ENCODE assay signal across 10 cellular contexts in the genomic region with DNA sequence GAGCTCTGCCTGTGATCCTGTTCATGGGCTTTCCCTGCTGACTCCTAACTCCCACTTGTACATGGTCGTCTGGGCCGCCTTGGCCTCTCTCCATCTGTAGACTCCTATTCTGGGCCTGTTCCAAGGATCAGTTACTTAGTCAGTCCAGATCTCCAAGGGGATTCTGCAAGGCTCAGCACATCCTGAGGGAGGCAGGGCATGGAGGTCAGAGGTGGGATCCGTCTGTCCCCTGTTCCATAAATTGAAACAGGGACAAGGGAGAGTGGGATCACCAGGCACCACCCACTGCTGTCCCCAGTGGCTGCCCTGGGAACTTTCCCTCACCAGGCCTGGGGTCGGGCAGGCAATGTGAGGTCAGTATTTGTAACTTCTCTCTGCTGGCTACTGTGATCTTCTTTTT. TPM values are rescaled to one million over a fixed set of nuclear protein-coding genes. Genes with fewer than 3 reads are reported as not detected.
DNase-seq lines count a peak whose midpoint lies in the region; ATAC-seq, FAIRE-seq and TF ChIP-seq lines count a peak whose summit lies in the region.
"Had no signal": no experiment of that assay in that cellular context is flagged by ENCODE, and none has a peak within 500 bp of the region (broad histone marks: within the 10 kb centered on the region; RNA-seq: fewer than 3 reads in every experiment).

No MANE protein-coding gene starts in this region.

- intact Hi-C loops in K562 (cut with micrococcal nuclease) (loop anchor here (5.0 kb wide), 1 partner anchor 44 kb away; the partner anchor contains the start of genes KCTD10 and UBE3B), HepG2 (cut with micrococcal nuclease; ENCODE audit: unreplicated experiment) (loop anchor here (2.0 kb wide), 1 partner anchor 43 kb away; the partner anchor contains the start of genes KCTD10 and UBE3B)

- H3K9ac ChIP-seq in K562 (ENCODE audit: insufficient read depth in 1 of 2, low read depth in 2 of 2, low read length in 2 of 2): no peak overlapping the region
- no peak overlapping the region for H3K9ac ChIP-seq in HepG2 (ENCODE audit: insufficient read depth, low read depth, low read length)

- peak; percentile 68 to 88; a peak in 3 of 6 replicates for ATAC-seq in A549
- peak; percentile 85 for ATAC-seq in K562
- peak; percentile 92 for ATAC-seq in HepG2
- no peak for ATAC-seq in stimulated activated naive CD8-positive, alpha-beta T cell treated with anti-CD3 and anti-CD28 coated beads, Interleukin-15, Interleukin-2, amounts not matched to agents 100 U/mL and 50 U/mL, for 24 hours

- H4K20me1 ChIP-seq in K562 (replicated peaks; ENCODE audit: control insufficient read depth, insufficient read depth, low read length): no peaks in the 10 kb centered on the region
- no peaks in the 10 kb centered on the region for H4K20me1 ChIP-seq in HepG2 (ENCODE audit: insufficient read depth, low read length)

- no peak overlapping the region for H3K27ac ChIP-seq in A549
- H3K27ac ChIP-seq in K562 (ENCODE audit: extremely low read depth, low read depth, low read length): no peak overlapping the region
- no peak overlapping the region for H3K27ac ChIP-seq in HepG2 (ENCODE audit: extremely low read length, insufficient read depth, low read length)

- H3K9me3 ChIP-seq in A549 (no peaks in the 10 kb centered on the region), K562 (replicated peaks; ENCODE audit: control insufficient read depth, insufficient read depth, low read depth, low read length) (no peaks in the 10 kb centered on the region), HepG2 (ENCODE audit: low read length) (no peaks in the 10 kb centered on the region)

- H3K36me3 ChIP-seq in K562 (ENCODE audit: control insufficient read depth, insufficient read depth, low read length) (no peaks in the 10 kb centered on the region), HepG2 (replicated peaks in 1 of 2; ENCODE audit: control insufficient read depth in 1 of 2, insufficient read depth in 2 of 2, low read length in 2 of 2) (no peaks in the 10 kb centered on the region)

- 61% methylated on average over 4 of the region's 4 CpGs for WGBS in A549 (ENCODE audit: missing lambda C conversion rate)
- 32% methylated on average over 4 of the region's 4 CpGs for WGBS in K562 (ENCODE audit: insufficient coverage, low coverage, missing lambda C conversion rate)
- WGBS in HepG2 (ENCODE audit: low lambda C conversion rate): 48% methylated on average over 4 of the region's 4 CpGs

- FAIRE-seq in A549 (lab: Jason Lieb, UNC) (no peak), K562 (lab: Jason Lieb, UNC) (no peak), HepG2 (lab: Jason Lieb, UNC) (no peak)
- FAIRE-seq: endometrium had no signal

- TF ChIP-seq CTCF in A549 (IDR thresholded peaks at IDR 0.05) (no peak), GM12875 (IDR thresholded peaks at IDR 0.05; ENCODE audit: borderline replicate concordance, insufficient read depth, low read depth, low read length) (peak; percentile 51; the same call in 1 of the 2 replicates), K562 (IDR thresholded peaks at IDR 0.05 in 2 of 3, conservative IDR thresholded peaks at IDR 0.05 in 1 of 3; ENCODE audit: insufficient read depth in 2 of 3, low read depth in 1 of 3, low read length in 3 of 3) (peak; percentile 42 to 59 (median 53)), HepG2 (CRISPR knock-in tag; IDR thresholded peaks at IDR 0.05) (peak; percentile 27; the same call in 1 of the 2 replicates)

- no peaks in the 10 kb centered on the region for H3K9me1 ChIP-seq in K562 (ENCODE audit: control insufficient read depth, insufficient read depth, low read length)

- BruUV-seq in K562 (replicated peaks; lab: Mats Ljungman, UMichigan) (no TSS peak), HepG2 (replicated peaks; lab: Mats Ljungman, UMichigan) (no TSS peak)

- 0 out of 3 replicates have a peak, but pooled peaks cover 3% of the 10 kb centered on the region for H3K4me1 ChIP-seq in A549
- H3K4me1 ChIP-seq in K562 (replicated peaks in 1 of 2; ENCODE audit: control insufficient read depth in 2 of 2, insufficient read depth in 2 of 2, low read length in 2 of 2): no peaks in the 10 kb centered on the region; a peak in 2 of 5 replicates
- peaks cover 22% of the 10 kb centered on the region for H3K4me1 ChIP-seq in HepG2 (ENCODE audit: insufficient read depth, low read length)

- POLR2A ChIA-PET in A549 (lab: Yijun Ruan, JAX): no interaction called here
- POLR2A ChIA-PET in K562 (lab: Yijun Ruan, JAX): interaction anchor here (1.3 kb wide), 1 partner anchor 40 kb away, joined by 3 read pairs; no protein-coding TSS in a partner anchor
- POLR2A ChIA-PET in HepG2 (lab: Yijun Ruan, JAX): no interaction called here

- TF ChIP-seq RAD21 in A549 (conservative IDR thresholded peaks at IDR 0.05 in 1 of 2, IDR thresholded peaks at IDR 0.05 in 1 of 2) (no peak), K562 (CRISPR knock-in tag; conservative IDR thresholded peaks at IDR 0.05 in 1 of 2, IDR thresholded peaks at IDR 0.05 in 1 of 2) (no peak), HepG2 (CRISPR knock-in tag; IDR thresholded peaks at IDR 0.05) (no peak)

- TF ChIP-seq EP300 in A549 (IDR thresholded peaks at IDR 0.05) (no peak), K562 (IDR thresholded peaks at IDR 0.05; ENCODE audit: low read length) (no peak), HepG2 (IDR thresholded peaks at IDR 0.05; ENCODE audit: low read depth in 2 of 2, low read length in 2 of 2) (no peak), HepG2 (CRISPR knock-in tag; IDR thresholded peaks at IDR 0.05; ENCODE audit: borderline replicate concordance) (no peak)

- in situ Hi-C loops in K562 (cut with MboI) (loop anchor here (5.0 kb wide), 1 partner anchor 339 kb away; no protein-coding TSS in a partner anchor), HepG2 (cut with HindIII; ENCODE audit: extremely low pct_ligation_motif_present, low pct_unique_long_range_greater_than_20kb) (no loop called here)

- TF ChIP-seq POLR2A in A549 (IDR thresholded peaks at IDR 0.05; ENCODE audit: low read length): no peak
- TF ChIP-seq POLR2A in K562 (conservative IDR thresholded peaks at IDR 0.05): no peak
- no peak for TF ChIP-seq POLR2A in HepG2 (IDR thresholded peaks at IDR 0.05; ENCODE audit: insufficient read depth in 1 of 2, low read depth in 2 of 2, low read length in 2 of 2)

- H2AFZ ChIP-seq in K562 (ENCODE audit: low read depth, low read length) (no peak overlapping the region), HepG2 (ENCODE audit: low read length) (no peak overlapping the region)

- no peak overlapping the region for H3K4me2 ChIP-seq in A549
- H3K4me2 ChIP-seq in K562 (ENCODE audit: insufficient read depth, low read length): no peak overlapping the region
- H3K4me2 ChIP-seq in HepG2 (ENCODE audit: low read depth, low read length): no peak overlapping the region; the same call in 1 of the 2 replicates

- H3K27me3 ChIP-seq in K562 (ENCODE audit: control insufficient read depth in 2 of 2, insufficient read depth in 2 of 2, low read length in 2 of 2) (peaks cover 17 to 40% of the 10 kb centered on the region in 2 experiments; a peak in 4 of 5 replicates), HepG2 (ENCODE audit: control insufficient read depth in 1 of 2, insufficient read depth in 2 of 2, low read length in 2 of 2) (peaks cover 0 to 4% of the 10 kb centered on the region in 2 experiments; a peak in 1 of 5 replicates)

- H3K79me2 ChIP-seq in K562 (ENCODE audit: control insufficient read depth, insufficient read depth, low read length): no peaks in the 10 kb centered on the region
- H3K79me2 ChIP-seq in HepG2 (ENCODE audit: insufficient read depth, low read length): no peaks in the 10 kb centered on the region

- H3K4me3 ChIP-seq in A549 (no peak overlapping the region), GM12875 (ENCODE audit: low read depth, low read length) (no peak overlapping the region), K562 (no peak overlapping the region), HepG2 (replicated peaks in 1 of 3; ENCODE audit: insufficient read depth in 1 of 3, low read depth in 2 of 3, low read length in 3 of 3) (no peak overlapping the region)

- CTCF ChIA-PET in A549 (lab: Yijun Ruan, JAX): interaction anchor here (0.7 to 3.1 kb wide), 28 partner anchors 8 to 342 kb away, joined by 3 to 24 read pairs (median 4); no protein-coding TSS in a partner anchor
- CTCF ChIA-PET in K562 (lab: Yijun Ruan, JAX; ENCODE audit: low intra/inter-chr PET ratio): no interaction called here
- CTCF ChIA-PET in HepG2 (lab: Yijun Ruan, JAX; ENCODE audit: low intra/inter-chr PET ratio, low total read pairs): no interaction called here

- DNase-seq in A549 (ENCODE audit: low read depth in 1 of 2, low spot score in 1 of 2) (peak in 1 of 2 experiments; percentile 43), K562 (ENCODE audit: extremely low read depth in 1 of 4, low spot score in 3 of 4) (peak; percentile 18 to 65 (median 50)), HepG2 (ENCODE audit: low spot score) (no peak), HPDE6-E6E7 (ENCODE audit: extremely low spot score) (no peak), NK-92 (lab: John Stamatoyannopoulos, UW; ENCODE audit: unreplicated experiment) (no peak), occipital lobe (lab: John Stamatoyannopoulos, UW) (no peak)
- DNase-seq in stimulated activated naive CD8-positive, alpha-beta T cell treated with anti-CD3 and anti-CD28 coated beads, Interleukin-15, Interleukin-2, amounts not matched to agents 100 U/mL and 50 U/mL, for 24 hours: no peak
- DNase-seq: activated T-cell treated with anti-CD3 and anti-CD28 coated beads for 4 hours had no signal

RNA-seq across cellular contexts. Expression of gene KCTD10, which starts 43.5 kb away (rescaled TPM):
- polyA plus RNA-seq in A549 (2011; rRNA removed) (50.4 and 52.3 TPM in 2 replicates), A549 (2017; fragmentation: RNase III; extraction: RNeasy Plus Mini Kit Qiagen cat#74134 plus additional on column Dnase treatment) (42.9 to 50.6 TPM (median 43.5 TPM) in 3 replicates), K562 (2011; rRNA removed) (37.5 and 40.7 TPM in 2 replicates), K562 (2014; fragmentation: Illumina TruSeq; extraction: Trizol) (19.2 and 25.9 TPM in 2 replicates), K562 (2014; fragmentation: Nextera tagmentation; extraction: Ambion mirVana) (10 to 100 TPM in 1 of 2 experiments, 1 to 10 TPM in 1; 1.9 to 12.3 TPM), K562 (2014; rRNA removed) (19.1 and 21.8 TPM in 2 replicates), HepG2 (2011; rRNA removed) (25.4 and 30.2 TPM in 2 replicates)
- 42.8 and 54.6 TPM in 2 replicates for polyA plus RNA-seq in A549 (2012; cell fraction: cytosol; rRNA removed)
- 49.1 and 57.4 TPM in 2 replicates for polyA plus RNA-seq in A549 (2012; cell fraction: nucleus; rRNA removed)
- 94.5 and 141 TPM in 2 replicates for polyA minus RNA-seq in A549 (2011; rRNA and poly(A)+ RNA removed)
- 70.7 and 115 TPM in 2 replicates for total RNA-seq in K562 (2011; cell fraction: chromatin; rRNA removed; ENCODE audit: low replicate concordance)
- 74.2 and 80.5 TPM in 2 replicates for total RNA-seq in K562 (2011; cell fraction: nucleolus; rRNA removed)
- 83.2 and 88.9 TPM in 2 replicates for total RNA-seq in K562 (2011; cell fraction: nucleoplasm; rRNA removed)
- total RNA-seq in K562 (2014; rRNA removed) (10.1 and 22.7 TPM in 2 replicates), K562 (2014; rRNA removed; fragmentation: Illumina TruSeq; extraction: Trizol) (13.3 and 16.7 TPM in 2 replicates), K562 (2015; rRNA removed; fragmentation: Illumina TruSeq; extraction: Trizol) (14.9 and 15.7 TPM in 2 replicates), K562 (2021) (20.4 and 24.1 TPM in 2 replicates), HepG2 (2016; rRNA removed; fragmentation: Illumina TruSeq; extraction: Trizol) (6.9 and 12.5 TPM in 2 replicates), occipital lobe (55.2 TPM)
- polyA plus RNA-seq in K562 (2011; cell fraction: cytosol; rRNA removed): 38.5 and 40.1 TPM in 2 replicates
- polyA plus RNA-seq in K562 (2011; cell fraction: nucleus; rRNA removed): 56.0 and 66.5 TPM in 2 replicates
- polyA plus RNA-seq in K562 (2012): 15.0 and 18.6 TPM in 2 replicates
- 63.9 and 66.3 TPM in 2 replicates for polyA minus RNA-seq in K562 (2011; rRNA and poly(A)+ RNA removed)
- polyA minus RNA-seq in K562 (2011; cell fraction: cytosol; rRNA and poly(A)+ RNA removed): 26.6 and 27.7 TPM in 2 replicates
- polyA minus RNA-seq in K562 (2011; cell fraction: nucleus; rRNA and poly(A)+ RNA removed): 54.7 and 75.9 TPM in 2 replicates
- total RNA-seq in HepG2 (2016; cell fraction: cytosol; rRNA removed; fragmentation: Illumina TruSeq; extraction: Trizol; ENCODE audit: low read depth): 2.1 and 3.7 TPM in 2 replicates
- 6.4 and 9.2 TPM in 2 replicates for total RNA-seq in HepG2 (2016; cell fraction: insoluble cytoplasmic fraction; rRNA removed; fragmentation: Illumina TruSeq; extraction: Trizol)
- total RNA-seq in HepG2 (2016; cell fraction: membrane; rRNA removed; fragmentation: Illumina TruSeq; extraction: Trizol): 5.5 and 5.7 TPM in 2 replicates
- 11.5 and 12.2 TPM in 2 replicates for total RNA-seq in HepG2 (2016; cell fraction: nucleus; rRNA removed; fragmentation: Illumina TruSeq; extraction: Trizol)
- polyA plus RNA-seq in HepG2 (2011; cell fraction: cytosol; rRNA removed): 21.1 and 22.0 TPM in 2 replicates
- polyA plus RNA-seq in HepG2 (2011; cell fraction: nucleus; rRNA removed): 28.4 and 32.1 TPM in 2 replicates
- 11.1 TPM in 2 replicates for polyA plus RNA-seq in HepG2 (2012)
- 1.4 and 1.7 TPM in 2 replicates for polyA plus RNA-seq in HepG2 (2016; cell fraction: cytosol; fragmentation: Illumina TruSeq; extraction: Trizol; ENCODE audit: low read depth)
- polyA plus RNA-seq in HepG2 (2016; cell fraction: insoluble cytoplasmic fraction; fragmentation: Illumina TruSeq; extraction: Trizol; ENCODE audit: low read depth): 21.4 and 22.8 TPM in 2 replicates
- polyA plus RNA-seq in HepG2 (2016; cell fraction: membrane; fragmentation: Illumina TruSeq; extraction: Trizol; ENCODE audit: low read depth): 4.0 and 4.6 TPM in 2 replicates
- 18.0 and 18.6 TPM in 2 replicates for polyA plus RNA-seq in HepG2 (2016; cell fraction: nucleus; fragmentation: Illumina TruSeq; extraction: Trizol; ENCODE audit: insufficient read depth, low read depth)
- polyA minus RNA-seq in HepG2 (2011; rRNA and poly(A)+ RNA removed; ENCODE audit: low replicate concordance): 96.2 and 112 TPM in 2 replicates
- polyA minus RNA-seq in HepG2 (2011; cell fraction: cytosol; rRNA and poly(A)+ RNA removed): 15.2 and 22.8 TPM in 2 replicates
- 33.0 and 56.2 TPM in 2 replicates for polyA minus RNA-seq in HepG2 (2011; cell fraction: nucleus; rRNA and poly(A)+ RNA removed)

RNA-seq across cellular contexts. Expression of gene UBE3B, which starts 43.8 kb away (rescaled TPM):
- polyA plus RNA-seq in A549 (2011; rRNA removed): 38.0 and 42.4 TPM in 2 replicates
- 17.5 and 20.6 TPM in 2 replicates for polyA plus RNA-seq in A549 (2012; cell fraction: cytosol; rRNA removed)
- polyA plus RNA-seq in A549 (2012; cell fraction: nucleus; rRNA removed): 36.1 and 38.6 TPM in 2 replicates
- 14.0 to 15.4 TPM (median 14.5 TPM) in 3 replicates for polyA plus RNA-seq in A549 (2017; fragmentation: RNase III; extraction: RNeasy Plus Mini Kit Qiagen cat#74134 plus additional on column Dnase treatment)
- polyA minus RNA-seq in A549 (2011; rRNA and poly(A)+ RNA removed): 65.6 and 73.8 TPM in 2 replicates
- total RNA-seq in K562 (2011; cell fraction: chromatin; rRNA removed; ENCODE audit: low replicate concordance): 126 and 128 TPM in 2 replicates
- 54.6 and 61.0 TPM in 2 replicates for total RNA-seq in K562 (2011; cell fraction: nucleolus; rRNA removed)
- total RNA-seq in K562 (2011; cell fraction: nucleoplasm; rRNA removed): 70.8 and 93.3 TPM in 2 replicates
- 16.2 and 19.8 TPM in 2 replicates for total RNA-seq in K562 (2014; rRNA removed)
- total RNA-seq in K562 (2014; rRNA removed; fragmentation: Illumina TruSeq; extraction: Trizol): 12.2 and 13.8 TPM in 2 replicates
- 11.5 and 11.6 TPM in 2 replicates for total RNA-seq in K562 (2015; rRNA removed; fragmentation: Illumina TruSeq; extraction: Trizol)
- total RNA-seq in K562 (2021): 18.7 and 21.8 TPM in 2 replicates
- 23.6 and 28.5 TPM in 2 replicates for polyA plus RNA-seq in K562 (2011; rRNA removed)
- 11.8 and 17.3 TPM in 2 replicates for polyA plus RNA-seq in K562 (2011; cell fraction: cytosol; rRNA removed)
- polyA plus RNA-seq in K562 (2011; cell fraction: nucleus; rRNA removed): 102 and 103 TPM in 2 replicates
- polyA plus RNA-seq in K562 (2012): 13.6 and 18.2 TPM in 2 replicates
- 14.8 and 17.1 TPM in 2 replicates for polyA plus RNA-seq in K562 (2014; fragmentation: Illumina TruSeq; extraction: Trizol)
- polyA plus RNA-seq in K562 (2014; fragmentation: Nextera tagmentation; extraction: Ambion mirVana): 1 to 10 TPM; 7.6 to 8.1 TPM
- 15.5 and 22.1 TPM in 2 replicates for polyA plus RNA-seq in K562 (2014; rRNA removed)
- polyA minus RNA-seq in K562 (2011; rRNA and poly(A)+ RNA removed): 49.4 and 50.7 TPM in 2 replicates
- polyA minus RNA-seq in K562 (2011; cell fraction: cytosol; rRNA and poly(A)+ RNA removed): 18.0 and 22.2 TPM in 2 replicates
- polyA minus RNA-seq in K562 (2011; cell fraction: nucleus; rRNA and poly(A)+ RNA removed): 56.4 and 98.5 TPM in 2 replicates
- total RNA-seq in HepG2 (2016; rRNA removed; fragmentation: Illumina TruSeq; extraction: Trizol): 25.3 and 31.5 TPM in 2 replicates
- total RNA-seq in HepG2 (2016; cell fraction: cytosol; rRNA removed; fragmentation: Illumina TruSeq; extraction: Trizol; ENCODE audit: low read depth): 30.2 and 32.0 TPM in 2 replicates
- 26.5 and 33.2 TPM in 2 replicates for total RNA-seq in HepG2 (2016; cell fraction: insoluble cytoplasmic fraction; rRNA removed; fragmentation: Illumina TruSeq; extraction: Trizol)
- total RNA-seq in HepG2 (2016; cell fraction: membrane; rRNA removed; fragmentation: Illumina TruSeq; extraction: Trizol): 41.9 and 47.4 TPM in 2 replicates
- total RNA-seq in HepG2 (2016; cell fraction: nucleus; rRNA removed; fragmentation: Illumina TruSeq; extraction: Trizol): 27.6 and 29.3 TPM in 2 replicates
- 22.7 and 26.0 TPM in 2 replicates for polyA plus RNA-seq in HepG2 (2011; rRNA removed)
- polyA plus RNA-seq in HepG2 (2011; cell fraction: cytosol; rRNA removed): 14.5 and 17.1 TPM in 2 replicates
- polyA plus RNA-seq in HepG2 (2011; cell fraction: nucleus; rRNA removed): 61.8 and 62.4 TPM in 2 replicates
- polyA plus RNA-seq in HepG2 (2012): 11.8 and 14.4 TPM in 2 replicates
- 26.4 and 35.0 TPM in 2 replicates for polyA plus RNA-seq in HepG2 (2016; cell fraction: cytosol; fragmentation: Illumina TruSeq; extraction: Trizol; ENCODE audit: low read depth)
- polyA plus RNA-seq in HepG2 (2016; cell fraction: insoluble cytoplasmic fraction; fragmentation: Illumina TruSeq; extraction: Trizol; ENCODE audit: low read depth): 22.0 and 25.4 TPM in 2 replicates
- 28.4 and 35.1 TPM in 2 replicates for polyA plus RNA-seq in HepG2 (2016; cell fraction: membrane; fragmentation: Illumina TruSeq; extraction: Trizol; ENCODE audit: low read depth)
- 28.2 and 30.2 TPM in 2 replicates for polyA plus RNA-seq in HepG2 (2016; cell fraction: nucleus; fragmentation: Illumina TruSeq; extraction: Trizol; ENCODE audit: insufficient read depth, low read depth)
- 27.1 and 49.0 TPM in 2 replicates for polyA minus RNA-seq in HepG2 (2011; rRNA and poly(A)+ RNA removed; ENCODE audit: low replicate concordance)
- polyA minus RNA-seq in HepG2 (2011; cell fraction: cytosol; rRNA and poly(A)+ RNA removed): 13.7 and 15.7 TPM in 2 replicates
- 55.0 and 69.5 TPM in 2 replicates for polyA minus RNA-seq in HepG2 (2011; cell fraction: nucleus; rRNA and poly(A)+ RNA removed)
- 24.3 TPM for total RNA-seq in occipital lobe

Comparison
In these comparisons a context has a peak if more than half of its experiments do, and no peak if none do; other contexts are left out.
1. DNase-seq: peak in K562 (4 of 4); none in HepG2 (single experiment), HPDE6-E6E7 (single experiment), stimulated activated naive CD8-positive, alpha-beta T cell treated with anti-CD3 and anti-CD28 coated beads, Interleukin-15, Interleukin-2, amounts not matched to agents 100 U/mL and 50 U/mL, for 24 hours (single experiment), NK-92 (single experiment) and occipital lobe (single experiment).